In the genomic region with DNA sequence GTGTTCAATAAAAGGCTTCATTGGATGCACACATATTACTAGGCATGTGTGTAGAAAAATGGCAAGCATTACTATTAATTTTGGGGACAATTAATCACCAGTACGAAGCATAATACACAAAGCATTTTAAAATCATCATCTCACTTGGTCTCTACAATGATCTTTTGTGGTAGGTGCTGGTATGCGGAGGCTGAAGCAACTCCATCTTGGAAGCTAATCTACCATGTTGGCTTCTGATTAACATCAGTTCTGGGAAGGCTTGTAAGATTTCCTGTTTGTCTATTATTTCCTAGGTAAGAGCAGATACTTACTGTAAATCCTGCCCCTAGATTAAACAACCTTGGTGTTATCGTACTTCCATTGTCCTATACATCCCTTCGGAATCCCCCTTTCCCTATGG, we compare ENCODE assay signal across 22 cellular contexts.
DNase-seq lines count a peak whose midpoint lies in the region; ATAC-seq, FAIRE-seq and TF ChIP-seq lines count a peak whose summit lies in the region.
"Had no signal": no experiment of that assay in that cellular context is flagged by ENCODE, and none has a peak within 500 bp of the region (broad histone marks: within the 10 kb centered on the region; RNA-seq: fewer than 3 reads in every experiment).

No MANE protein-coding gene starts in this region.

- peak overlapping the region; percentile 41 for H3K4me3 ChIP-seq in DOHH2 (ENCODE audit: low read length)
- H3K4me3 ChIP-seq in OCI-LY7 (ENCODE audit: low read depth, low read length, poor library complexity, severe bottlenecking) = peak overlapping the region; percentile 3
- H3K4me3 ChIP-seq in kidney (ENCODE audit: low read length in 2 of 2) = no peak overlapping the region

- H3K9me3 ChIP-seq in DOHH2 (ENCODE audit: control insufficient read depth, insufficient read depth, low read length) (peaks cover 3% of the 10 kb centered on the region; the same call in 1 of the 2 replicates), OCI-LY7 (ENCODE audit: low read length) (no peaks in the 10 kb centered on the region; the same call in 1 of the 2 replicates), kidney (ENCODE audit: control insufficient read depth in 1 of 2, low read length in 2 of 2) (no peaks in the 10 kb centered on the region)

- H3K27me3 ChIP-seq in DOHH2 (ENCODE audit: control insufficient read depth, low read length) = no peaks in the 10 kb centered on the region

- H4K20me1 ChIP-seq in DOHH2 (ENCODE audit: control insufficient read depth, insufficient read depth, low read depth, low read length) (no peaks in the 10 kb centered on the region), OCI-LY7 (ENCODE audit: insufficient read depth, low read length) (no peaks in the 10 kb centered on the region)

- no peak for DNase-seq in activated naive CD8-positive, alpha-beta T cell treated with anti-CD3 and anti-CD28 coated beads, Interleukin-2, amount 50 U/mL, for 24 hours
- no peak for DNase-seq in OCI-LY7 (ENCODE audit: low spot score)
- DNase-seq in kidney = no peak
- DNase-seq in putamen (ENCODE audit: low spot score) = no peak
- DNase-seq: C1 segment of cervical spinal cord; CD8-positive, alpha-beta T cell; GOT3; HCEC 1CT; KG1; NCI-H1105; NCI-H2029 treated with DMSO at 0.1 percent for 48 hours; NCI-H2171; NCI-H345; NCI-H524; PC-3; Right ventricle myocardium superior had no signal

- H3K36me3 Mint-ChIP-seq in activated naive CD8-positive, alpha-beta T cell = peaks cover 2% of the 10 kb centered on the region
- H3K36me3 Mint-ChIP-seq in activated naive CD8-positive, alpha-beta T cell treated with anti-CD3 and anti-CD28 coated beads, Interleukin-2, amount 50 U/mL, for 24 hours (ENCODE audit: low read depth) = peaks cover 3% of the 10 kb centered on the region
- H3K36me3 Mint-ChIP-seq in stimulated activated memory B cell treated with anti-CD40 and anti-IgM and Interleukin-4, amounts not matched to agents 10 μg/mL and 1 μg/mL and 100 μg/mL, for 72 hours = no peaks in the 10 kb centered on the region
- H3K36me3 Mint-ChIP-seq: CD8-positive, alpha-beta T cell had no signal

- CTCF ChIA-PET in OCI-LY7 (lab: Charles Lee; ENCODE audit: unreplicated experiment) = no interaction called here

- peaks cover 4% of the 10 kb centered on the region for H3K9me3 Mint-ChIP-seq in activated naive CD8-positive, alpha-beta T cell (ENCODE audit: low read depth)
- H3K9me3 Mint-ChIP-seq in activated naive CD8-positive, alpha-beta T cell treated with anti-CD3 and anti-CD28 coated beads, Interleukin-2, amount 50 U/mL, for 24 hours = peaks cover 13% of the 10 kb centered on the region
- peaks cover 6% of the 10 kb centered on the region for H3K9me3 Mint-ChIP-seq in stimulated activated memory B cell treated with anti-CD40 and anti-IgM and Interleukin-4, amounts not matched to agents 10 μg/mL and 1 μg/mL and 100 μg/mL, for 72 hours

- H3K4me1 ChIP-seq in DOHH2 (ENCODE audit: control insufficient read depth, low read length) = peaks cover 34% of the 10 kb centered on the region
- H3K4me1 ChIP-seq in OCI-LY7 (ENCODE audit: insufficient read depth, low read length, poor library complexity, severe bottlenecking) = peaks cover 34% of the 10 kb centered on the region
- H3K4me1 ChIP-seq in kidney (ENCODE audit: control insufficient read depth in 1 of 2, insufficient read depth in 1 of 2, low read depth in 1 of 2, low read length in 2 of 2) = no peaks in the 10 kb centered on the region

- H3K27me3 Mint-ChIP-seq in activated naive CD8-positive, alpha-beta T cell = no peaks in the 10 kb centered on the region
- H3K27me3 Mint-ChIP-seq in activated naive CD8-positive, alpha-beta T cell treated with anti-CD3 and anti-CD28 coated beads, Interleukin-2, amount 50 U/mL, for 24 hours = no peaks in the 10 kb centered on the region
- H3K27me3 Mint-ChIP-seq in stimulated activated memory B cell treated with anti-CD40 and anti-IgM and Interleukin-4, amounts not matched to agents 10 μg/mL and 1 μg/mL and 100 μg/mL, for 72 hours = peaks cover 2% of the 10 kb centered on the region

- no peak overlapping the region for H3K9ac ChIP-seq in kidney (ENCODE audit: low read length in 2 of 2)

- H2AFZ ChIP-seq in OCI-LY7 (ENCODE audit: low read length) = peak overlapping the region; percentile 26; the same call in 1 of the 2 replicates

- H3K4me2 ChIP-seq in DOHH2 (ENCODE audit: low read length) = peak overlapping the region; percentile 60
- H3K4me2 ChIP-seq in OCI-LY7 (ENCODE audit: low read length) = peak overlapping the region; percentile 33

- H3K9me2 ChIP-seq in DOHH2 (replicated peaks; ENCODE audit: control insufficient read depth, low read length) (no peaks in the 10 kb centered on the region), OCI-LY7 (ENCODE audit: insufficient read depth, low read length) (no peaks in the 10 kb centered on the region)

- BruUV-seq in OCI-LY7 (replicated peaks; lab: Mats Ljungman, UMichigan) = no TSS peak

- peak overlapping the region; percentile 38 for H3K27ac ChIP-seq in DOHH2 (ENCODE audit: low read depth, low read length)
- H3K27ac ChIP-seq in OCI-LY7 (ENCODE audit: low read depth, low read length, poor library complexity, severe bottlenecking) = no peak overlapping the region
- H3K27ac ChIP-seq in kidney (ENCODE audit: low read depth in 2 of 2, low read length in 2 of 2) = no peak overlapping the region
- H3K27ac ChIP-seq: HL-60 had no signal

- POLR2A ChIA-PET in OCI-LY7 (lab: Charles Lee) = no interaction called here

- no peak for TF ChIP-seq CTCF in DOHH2 (IDR thresholded peaks at IDR 0.05; ENCODE audit: low read depth, low read length, poor library complexity, severe bottlenecking)
- no peak for TF ChIP-seq CTCF in OCI-LY7 (conservative IDR thresholded peaks at IDR 0.05; ENCODE audit: low read length)
- TF ChIP-seq CTCF in kidney (IDR thresholded peaks at IDR 0.05; ENCODE audit: borderline replicate concordance, extremely low read depth, insufficient read depth) = no peak

- H3K36me3 ChIP-seq in DOHH2 (ENCODE audit: control insufficient read depth, low read length) (no peaks in the 10 kb centered on the region), OCI-LY7 (ENCODE audit: insufficient read depth, low read length) (no peaks in the 10 kb centered on the region), kidney (ENCODE audit: control insufficient read depth in 1 of 2, insufficient read depth in 2 of 2, low read length in 2 of 2) (no peaks in the 10 kb centered on the region)

- no peak for FAIRE-seq in kidney (lab: Jason Lieb, UNC)
- FAIRE-seq: G401.6, HepG2 had no signal

- peak overlapping the region; percentile 2 for H3K27ac Mint-ChIP-seq in activated naive CD8-positive, alpha-beta T cell
- no peak overlapping the region for H3K27ac Mint-ChIP-seq in activated naive CD8-positive, alpha-beta T cell treated with anti-CD3 and anti-CD28 coated beads, Interleukin-2, amount 50 U/mL, for 24 hours
- peak overlapping the region; percentile 11 for H3K27ac Mint-ChIP-seq in stimulated activated memory B cell treated with anti-CD40 and anti-IgM and Interleukin-4, amounts not matched to agents 10 μg/mL and 1 μg/mL and 100 μg/mL, for 72 hours
- H3K27ac Mint-ChIP-seq: CD8-positive, alpha-beta T cell had no signal

- no peaks in the 10 kb centered on the region for H3F3A ChIP-seq in DOHH2 (ENCODE audit: control insufficient read depth, insufficient read depth)

- H3K4me3 Mint-ChIP-seq in activated naive CD8-positive, alpha-beta T cell = no peak overlapping the region
- H3K4me3 Mint-ChIP-seq in activated naive CD8-positive, alpha-beta T cell treated with anti-CD3 and anti-CD28 coated beads, Interleukin-2, amount 50 U/mL, for 24 hours = no peak overlapping the region
- no peak overlapping the region for H3K4me3 Mint-ChIP-seq in stimulated activated memory B cell treated with anti-CD40 and anti-IgM and Interleukin-4, amounts not matched to agents 10 μg/mL and 1 μg/mL and 100 μg/mL, for 72 hours
- H3K4me3 Mint-ChIP-seq: CD8-positive, alpha-beta T cell had no signal

- no peak for ATAC-seq in activated naive CD8-positive, alpha-beta T cell treated with anti-CD3 and anti-CD28 coated beads, Interleukin-2, amount 50 U/mL, for 24 hours
- no peak for ATAC-seq in stimulated activated memory B cell treated with anti-CD40 and anti-IgM and Interleukin-4, amounts not matched to agents 10 μg/mL and 1 μg/mL and 100 μg/mL, for 72 hours
- ATAC-seq: CD8-positive, alpha-beta T cell; HepG2; PC-3 had no signal

- intact Hi-C loops in OCI-LY7 (cut with micrococcal nuclease; ENCODE audit: unreplicated experiment) (no loop called here), kidney (cut with DNase I) (no loop called here)

- peaks cover 35% of the 10 kb centered on the region for H3K4me1 Mint-ChIP-seq in activated naive CD8-positive, alpha-beta T cell (ENCODE audit: low read depth)
- peaks cover 32% of the 10 kb centered on the region for H3K4me1 Mint-ChIP-seq in activated naive CD8-positive, alpha-beta T cell treated with anti-CD3 and anti-CD28 coated beads, Interleukin-2, amount 50 U/mL, for 24 hours
- peaks cover 27% of the 10 kb centered on the region for H3K4me1 Mint-ChIP-seq in stimulated activated memory B cell treated with anti-CD40 and anti-IgM and Interleukin-4, amounts not matched to agents 10 μg/mL and 1 μg/mL and 100 μg/mL, for 72 hours

- H3K79me2 ChIP-seq in DOHH2 (ENCODE audit: control insufficient read depth, low read length) (no peaks in the 10 kb centered on the region), OCI-LY7 (ENCODE audit: insufficient read depth, low read depth, low read length) (no peaks in the 10 kb centered on the region)

Comparison
In these comparisons a context has a peak if more than half of its experiments do, and no peak if none do; other contexts are left out.
1. H3K4me3 ChIP-seq: peak in DOHH2 (single experiment) and OCI-LY7 (single experiment); none in kidney (0 of 2).